Comparison of ENCODE assay signal across 13 cellular contexts in the genomic region with DNA sequence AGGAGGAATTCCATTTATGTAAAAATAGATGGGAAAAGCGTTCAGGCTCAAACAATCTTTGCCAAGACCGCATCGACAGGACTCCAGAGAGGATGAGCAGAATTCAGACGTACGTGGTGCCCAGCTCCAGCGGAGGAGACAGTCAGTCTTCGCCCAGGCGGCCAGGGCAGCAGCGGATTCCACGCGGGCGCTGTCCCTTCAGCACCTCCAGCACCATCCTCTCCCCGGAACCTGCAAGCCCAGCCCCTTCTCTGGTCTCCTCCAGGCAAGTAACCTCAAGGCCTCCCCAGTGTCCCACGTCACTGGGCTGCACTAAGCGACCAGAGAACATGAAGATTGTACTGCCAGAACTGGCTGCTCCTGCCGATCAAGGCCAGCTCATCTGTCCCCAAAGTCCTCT. TPM values are rescaled to one million over a fixed set of nuclear protein-coding genes. Genes with fewer than 3 reads are reported as not detected.
DNase-seq lines count a peak whose midpoint lies in the region; ATAC-seq, FAIRE-seq and TF ChIP-seq lines count a peak whose summit lies in the region.
"Had no signal": no experiment of that assay in that cellular context is flagged by ENCODE, and none has a peak within 500 bp of the region (broad histone marks: within the 10 kb centered on the region; RNA-seq: fewer than 3 reads in every experiment).

No MANE protein-coding gene starts in this region.

- no peak overlapping the region for H3K4me3 ChIP-seq in Caco-2 (ENCODE audit: low read depth, low read length)
- no peak overlapping the region for H3K4me3 ChIP-seq in K562
- no peak overlapping the region for H3K4me3 ChIP-seq in liver (ENCODE audit: low read depth in 1 of 3, low read length in 3 of 3)

- H3K27ac ChIP-seq in K562 (ENCODE audit: extremely low read depth, low read depth, low read length), result no peak overlapping the region
- no peak overlapping the region for H3K27ac ChIP-seq in liver (ENCODE audit: low read depth in 1 of 2, low read length in 2 of 2)

- H3K27me3 ChIP-seq in Caco-2 (replicated peaks; ENCODE audit: control insufficient read depth, insufficient read depth, low read length) (peaks cover 3% of the 10 kb centered on the region), K562 (ENCODE audit: control insufficient read depth in 2 of 2, insufficient read depth in 2 of 2, low read length in 2 of 2) (peaks cover 18 to 81% of the 10 kb centered on the region in 2 experiments; a peak in 4 of 5 replicates), liver (ENCODE audit: control insufficient read depth in 4 of 4, insufficient read depth in 4 of 4, low read length in 3 of 4) (peaks cover 3 to 27% (median 12%) of the 10 kb centered on the region in 4 donors)

- CTCF ChIA-PET in Caco-2 (lab: Charles Lee), result no interaction called here
- CTCF ChIA-PET in K562 (lab: Yijun Ruan, JAX; ENCODE audit: low intra/inter-chr PET ratio), result no interaction called here

- WGBS in K562 (ENCODE audit: insufficient coverage, low coverage, missing lambda C conversion rate), result 1% methylated on average over 15 of the region's 16 CpGs
- WGBS in liver, result 15% methylated on average over 16 of the region's 16 CpGs

- ATAC-seq in K562, result peak; percentile 71
- ATAC-seq: sciatic nerve had no signal

- H3K27ac Mint-ChIP-seq in Caco-2 (ENCODE audit: unreplicated experiment), result no peak overlapping the region

- DNase-seq in Caco-2, result peak; percentile 78
- DNase-seq in HT1080 (ENCODE audit: low read depth), result peak; percentile 30
- peak; percentile 36 to 64 (median 52) for DNase-seq in K562 (ENCODE audit: extremely low read depth in 1 of 4, low spot score in 3 of 4)
- DNase-seq in RKO (ENCODE audit: low spot score), result no peak
- no peak for DNase-seq in NCI-H1092 (lab: John Stamatoyannopoulos, UW)
- DNase-seq in NCI-H187 (lab: John Stamatoyannopoulos, UW), result no peak
- DNase-seq in OCI-M2 (lab: John Stamatoyannopoulos, UW; ENCODE audit: unreplicated experiment), result no peak
- DNase-seq: activated effector memory CD4-positive, alpha-beta T cell treated with anti-CD3 and anti-CD28 coated beads, Interleukin-2, amount 50 U/mL, for 16 hours; GDM1; NCI-H524 treated with DMSO at 0.1 percent for 48 hours; T1000 had no signal

- BruUV-seq in Caco-2 (replicated peaks; lab: Mats Ljungman, UMichigan) (no TSS peak), K562 (replicated peaks; lab: Mats Ljungman, UMichigan) (no TSS peak)

- POLR2A ChIA-PET in Caco-2 (lab: Charles Lee), result no interaction called here
- POLR2A ChIA-PET in K562 (lab: Yijun Ruan, JAX), result no interaction called here

- H3K4me1 ChIP-seq in Caco-2, result peaks cover 6% of the 10 kb centered on the region; the same call in 1 of the 2 replicates
- H3K4me1 ChIP-seq in K562 (replicated peaks in 1 of 2; ENCODE audit: control insufficient read depth in 2 of 2, insufficient read depth in 2 of 2, low read length in 2 of 2), result peaks cover 0 to 29% of the 10 kb centered on the region in 2 experiments; a peak in 2 of 5 replicates
- H3K4me1 ChIP-seq in liver (ENCODE audit: control insufficient read depth in 4 of 4, insufficient read depth in 4 of 4, low read length in 3 of 4), result peaks cover 0 to 6% (median 2%) of the 10 kb centered on the region in 4 donors

- H3K4me1 Mint-ChIP-seq in Caco-2 (ENCODE audit: low read depth, unreplicated experiment), result no peaks in the 10 kb centered on the region

- no peak for FAIRE-seq in K562 (lab: Jason Lieb, UNC)

- intact Hi-C loops in Caco-2 (cut with micrococcal nuclease; ENCODE audit: unreplicated experiment) (no loop called here), K562 (cut with micrococcal nuclease) (no loop called here)

- H4K20me1 ChIP-seq in K562 (replicated peaks; ENCODE audit: control insufficient read depth, insufficient read depth, low read length), result peaks cover 20% of the 10 kb centered on the region; the same call in 1 of the 2 replicates

- no peak overlapping the region for H3K4me3 Mint-ChIP-seq in Caco-2 (ENCODE audit: unreplicated experiment)

- no peak overlapping the region for H3K9ac ChIP-seq in K562 (ENCODE audit: insufficient read depth in 1 of 2, low read depth in 2 of 2, low read length in 2 of 2)
- no peak overlapping the region for H3K9ac ChIP-seq in liver (ENCODE audit: low read depth in 1 of 2, low read length in 2 of 2)

- no peaks in the 10 kb centered on the region for H3K79me2 ChIP-seq in K562 (ENCODE audit: control insufficient read depth, insufficient read depth, low read length)

- TF ChIP-seq RAD21 in K562 (CRISPR knock-in tag; conservative IDR thresholded peaks at IDR 0.05 in 1 of 2, IDR thresholded peaks at IDR 0.05 in 1 of 2) (no peak), liver (IDR thresholded peaks at IDR 0.05) (no peak)

- no peaks in the 10 kb centered on the region for H3K9me1 ChIP-seq in K562 (ENCODE audit: control insufficient read depth, insufficient read depth, low read length)

- H2AFZ ChIP-seq in K562 (ENCODE audit: low read depth, low read length), result no peak overlapping the region

- TF ChIP-seq CTCF in Caco-2 (IDR thresholded peaks at IDR 0.05; ENCODE audit: insufficient read depth in 1 of 2, low read depth in 1 of 2, low read length in 1 of 2, severe bottlenecking in 1 of 2, unreplicated experiment in 1 of 2) (no peak), K562 (IDR thresholded peaks at IDR 0.05 in 2 of 3, conservative IDR thresholded peaks at IDR 0.05 in 1 of 3; ENCODE audit: insufficient read depth in 2 of 3, low read depth in 1 of 3, low read length in 3 of 3) (no peak), liver (IDR thresholded peaks at IDR 0.05; ENCODE audit: low read depth, low read length, missing input control) (no peak)

- no peaks in the 10 kb centered on the region for H3K36me3 ChIP-seq in Caco-2 (ENCODE audit: control insufficient read depth, insufficient read depth, low read length)
- H3K36me3 ChIP-seq in K562 (ENCODE audit: control insufficient read depth, insufficient read depth, low read length), result no peaks in the 10 kb centered on the region
- no peaks in the 10 kb centered on the region for H3K36me3 ChIP-seq in liver (ENCODE audit: control insufficient read depth in 4 of 4, insufficient read depth in 3 of 4, low read depth in 1 of 4, low read length in 3 of 4)

- no peaks in the 10 kb centered on the region for H3K9me3 Mint-ChIP-seq in Caco-2 (ENCODE audit: unreplicated experiment)

- TF ChIP-seq EP300 in K562 (IDR thresholded peaks at IDR 0.05; ENCODE audit: low read length), result no peak

- peaks cover 48% of the 10 kb centered on the region for H3K27me3 Mint-ChIP-seq in Caco-2 (ENCODE audit: insufficient read depth, unreplicated experiment)

- peaks cover 2% of the 10 kb centered on the region for H3K36me3 Mint-ChIP-seq in Caco-2 (ENCODE audit: insufficient read depth, unreplicated experiment)

- TF ChIP-seq POLR2A in K562 (conservative IDR thresholded peaks at IDR 0.05), result no peak

- H3K4me2 ChIP-seq in K562 (ENCODE audit: insufficient read depth, low read length), result no peak overlapping the region

- H3K9me3 ChIP-seq in Caco-2 (no peaks in the 10 kb centered on the region), K562 (replicated peaks; ENCODE audit: control insufficient read depth, insufficient read depth, low read depth, low read length) (no peaks in the 10 kb centered on the region), liver (ENCODE audit: control insufficient read depth in 4 of 4, low read length in 3 of 4) (no peaks in the 10 kb centered on the region)

- in situ Hi-C loops in K562 (cut with MboI), result no loop called here

RNA-seq across cellular contexts. Expression of a gene that starts 2.8 kb away (rescaled TPM):
- total RNA-seq in Caco-2 (2022), result 0.25 and 0.46 TPM in 2 replicates
- total RNA-seq in HT1080 (2014; rRNA removed; shearing (Covaris generic)), result under 0.01 and 0.23 TPM in 2 replicates
- polyA plus RNA-seq in HT1080 (2015; cell fraction: cytosol; rRNA removed), result not detected in 2 replicates
- polyA plus RNA-seq in HT1080 (2015; cell fraction: nucleus; rRNA removed), result not detected in 2 replicates
- total RNA-seq in K562 (2011; cell fraction: chromatin; rRNA removed; ENCODE audit: low replicate concordance), result not detected in 2 replicates
- 0.17 TPM in 1 of 2 replicates, not detected in the other for total RNA-seq in K562 (2011; cell fraction: nucleolus; rRNA removed)
- total RNA-seq in K562 (2011; cell fraction: nucleoplasm; rRNA removed), result not detected in 2 replicates
- not detected in 2 replicates for total RNA-seq in K562 (2014; rRNA removed)
- not detected in 2 replicates for total RNA-seq in K562 (2014; rRNA removed; fragmentation: Illumina TruSeq; extraction: Trizol)
- total RNA-seq in K562 (2015; rRNA removed; fragmentation: Illumina TruSeq; extraction: Trizol), result not detected in 2 replicates
- 0.13 and 0.40 TPM in 2 replicates for total RNA-seq in K562 (2021)
- 0.08 TPM in 1 of 2 replicates, not detected in the other for polyA plus RNA-seq in K562 (2011; rRNA removed)
- polyA plus RNA-seq in K562 (2011; cell fraction: cytosol; rRNA removed), result not detected in 2 replicates
- 0.06 TPM in 1 of 2 replicates, not detected in the other for polyA plus RNA-seq in K562 (2011; cell fraction: nucleus; rRNA removed)
- 0.01 TPM in 1 of 2 replicates, not detected in the other for polyA plus RNA-seq in K562 (2012)
- not detected in 2 replicates for polyA plus RNA-seq in K562 (2014; fragmentation: Illumina TruSeq; extraction: Trizol)
- not detected for polyA plus RNA-seq in K562 (2014; fragmentation: Nextera tagmentation; extraction: Ambion mirVana)
- polyA plus RNA-seq in K562 (2014; rRNA removed), result 0.16 TPM in 1 of 2 replicates, not detected in the other
- not detected in 2 replicates for polyA minus RNA-seq in K562 (2011; rRNA and poly(A)+ RNA removed)
- not detected in 2 replicates for polyA minus RNA-seq in K562 (2011; cell fraction: cytosol; rRNA and poly(A)+ RNA removed)
- 0.40 TPM in 1 of 2 replicates, not detected in the other for polyA minus RNA-seq in K562 (2011; cell fraction: nucleus; rRNA and poly(A)+ RNA removed)
- not detected for total RNA-seq in liver
- not detected for polyA plus RNA-seq in liver
- total RNA-seq: sciatic nerve had no signal

RNA-seq across cellular contexts. Expression of a gene that starts 23.7 kb away (rescaled TPM):
- 25.2 and 32.0 TPM in 2 replicates for total RNA-seq in Caco-2 (2022)
- total RNA-seq in HT1080 (2014; rRNA removed; shearing (Covaris generic)), result 203 and 276 TPM in 2 replicates
- polyA plus RNA-seq in HT1080 (2015; cell fraction: cytosol; rRNA removed), result 204 and 213 TPM in 2 replicates
- polyA plus RNA-seq in HT1080 (2015; cell fraction: nucleus; rRNA removed), result 149 and 175 TPM in 2 replicates
- total RNA-seq in K562 (2011; cell fraction: chromatin; rRNA removed; ENCODE audit: low replicate concordance), result 13.0 and 31.1 TPM in 2 replicates
- 23.3 and 23.8 TPM in 2 replicates for total RNA-seq in K562 (2011; cell fraction: nucleolus; rRNA removed)
- total RNA-seq in K562 (2011; cell fraction: nucleoplasm; rRNA removed), result 9.9 and 20.4 TPM in 2 replicates
- total RNA-seq in K562 (2014; rRNA removed), result 20.9 and 24.8 TPM in 2 replicates
- 8.7 and 11.5 TPM in 2 replicates for total RNA-seq in K562 (2014; rRNA removed; fragmentation: Illumina TruSeq; extraction: Trizol)
- total RNA-seq in K562 (2015; rRNA removed; fragmentation: Illumina TruSeq; extraction: Trizol), result 7.7 and 8.7 TPM in 2 replicates
- total RNA-seq in K562 (2021), result 29.0 and 29.6 TPM in 2 replicates
- 9.6 and 11.8 TPM in 2 replicates for polyA plus RNA-seq in K562 (2011; rRNA removed)
- polyA plus RNA-seq in K562 (2011; cell fraction: cytosol; rRNA removed), result 10.8 and 19.3 TPM in 2 replicates
- 13.8 and 24.9 TPM in 2 replicates for polyA plus RNA-seq in K562 (2011; cell fraction: nucleus; rRNA removed)
- polyA plus RNA-seq in K562 (2012), result 29.1 and 61.1 TPM in 2 replicates
- polyA plus RNA-seq in K562 (2014; fragmentation: Illumina TruSeq; extraction: Trizol), result 27.2 and 29.6 TPM in 2 replicates
- under 1 TPM; 0.04 to 0.58 TPM for polyA plus RNA-seq in K562 (2014; fragmentation: Nextera tagmentation; extraction: Ambion mirVana)
- 10.9 and 11.4 TPM in 2 replicates for polyA plus RNA-seq in K562 (2014; rRNA removed)
- 10.3 and 11.5 TPM in 2 replicates for polyA minus RNA-seq in K562 (2011; rRNA and poly(A)+ RNA removed)
- polyA minus RNA-seq in K562 (2011; cell fraction: cytosol; rRNA and poly(A)+ RNA removed), result 34.7 and 45.1 TPM in 2 replicates
- polyA minus RNA-seq in K562 (2011; cell fraction: nucleus; rRNA and poly(A)+ RNA removed), result 8.2 and 10.0 TPM in 2 replicates
- total RNA-seq in liver, result under 1 TPM in 1 of 2 donors, not detected in 1; 0.05 TPM
- polyA plus RNA-seq in liver, result under 1 TPM in 1 of 2 donors, not detected in 1; 0.12 TPM

RNA-seq across cellular contexts. Expression of a gene that starts 45.4 kb away (rescaled TPM):
- total RNA-seq in Caco-2 (2022) (511 and 634 TPM in 2 replicates), K562 (2014; rRNA removed) (73.9 and 86.1 TPM in 2 replicates), K562 (2014; rRNA removed; fragmentation: Illumina TruSeq; extraction: Trizol) (2.3 and 4.5 TPM in 2 replicates), K562 (2015; rRNA removed; fragmentation: Illumina TruSeq; extraction: Trizol) (10.5 and 16.6 TPM in 2 replicates), K562 (2021) (220 and 233 TPM in 2 replicates), liver (10 to 100 TPM; 25.1 to 25.5 TPM)
- total RNA-seq in HT1080 (2014; rRNA removed; shearing (Covaris generic)), result 35.3 and 143 TPM in 2 replicates
- polyA plus RNA-seq in HT1080 (2015; cell fraction: cytosol; rRNA removed), result 528 and 606 TPM in 2 replicates
- polyA plus RNA-seq in HT1080 (2015; cell fraction: nucleus; rRNA removed), result 69.3 and 69.9 TPM in 2 replicates
- total RNA-seq in K562 (2011; cell fraction: chromatin; rRNA removed; ENCODE audit: low replicate concordance), result 8.8 and 25.0 TPM in 2 replicates
- total RNA-seq in K562 (2011; cell fraction: nucleolus; rRNA removed), result 34.9 and 37.0 TPM in 2 replicates
- 25.6 and 28.6 TPM in 2 replicates for total RNA-seq in K562 (2011; cell fraction: nucleoplasm; rRNA removed)
- polyA plus RNA-seq in K562 (2011; rRNA removed) (4.5 and 9.8 TPM in 2 replicates), K562 (2014; fragmentation: Illumina TruSeq; extraction: Trizol) (11.2 and 59.1 TPM in 2 replicates), K562 (2014; fragmentation: Nextera tagmentation; extraction: Ambion mirVana) (under 1 TPM; 0.77 to 0.85 TPM), K562 (2014; rRNA removed) (98.3 and 99.6 TPM in 2 replicates), liver (100 to 1,000 TPM in 1 of 2 donors, 1 to 10 TPM in 1; 8.3 to 196 TPM)
- 17.2 and 51.6 TPM in 2 replicates for polyA plus RNA-seq in K562 (2011; cell fraction: cytosol; rRNA removed)
- polyA plus RNA-seq in K562 (2011; cell fraction: nucleus; rRNA removed), result 34.4 and 40.3 TPM in 2 replicates
- 125 and 320 TPM in 2 replicates for polyA plus RNA-seq in K562 (2012)
- 0.95 and 2.2 TPM in 2 replicates for polyA minus RNA-seq in K562 (2011; rRNA and poly(A)+ RNA removed)
- 82.0 and 193 TPM in 2 replicates for polyA minus RNA-seq in K562 (2011; cell fraction: cytosol; rRNA and poly(A)+ RNA removed)
- polyA minus RNA-seq in K562 (2011; cell fraction: nucleus; rRNA and poly(A)+ RNA removed), result 25.2 and 33.4 TPM in 2 replicates

Comparison
In these comparisons a context has a peak if more than half of its experiments do, and no peak if none do; other contexts are left out.
1. DNase-seq: peak in Caco-2 (2 of 2), HT1080 (single experiment) and K562 (4 of 4); none in RKO (single experiment), NCI-H1092 (single experiment), NCI-H187 (0 of 2) and OCI-M2 (single experiment).
2. RNA of a gene that starts 23.7 kb away (total RNA-seq): 203 to 276 TPM in HT1080, 25.2 to 32.0 TPM in Caco-2 and 7.7 to 31.1 TPM in K562; 0.05 TPM in liver; every median in the first group is over 4 times any median in the second.